Comparison of ENCODE assay signal across 22 cellular contexts in genomic region chr11:71130106-71130505, GRCh38.
"Had no signal": no experiment of that assay in that cellular context is flagged by ENCODE, and none has a peak within 500 bp of the region (broad histone marks: within the 10 kb centered on the region; RNA-seq: fewer than 3 reads in every experiment).

No MANE protein-coding gene starts in this region.

- H3K9me3 ChIP-seq: left ventricle myocardium inferior, pancreas, testis had no signal

- H3K4me1 Mint-ChIP-seq: activated naive CD4-positive, alpha-beta T cell treated with anti-CD3 and anti-CD28 coated beads, Interleukin-2, amount 10 ng/mL, durations not matched to agents 7 days and 5 days; activated naive CD8-positive, alpha-beta T cell treated with anti-CD3 and anti-CD28 coated beads, Interleukin-2, amount 50 U/mL, for 24 hours; T-helper 17 cell had no signal

- DNase-seq: activated CD4-positive, alpha-beta memory T cell treated with anti-CD3 and anti-CD28 coated beads for 36 hours; activated CD4-positive, alpha-beta T cell treated with anti-CD3 and anti-CD28 coated beads for 4 hours; activated CD4-positive, CD25-positive, alpha-beta regulatory T cell; activated effector memory CD4-positive, alpha-beta T cell treated with anti-CD3 and anti-CD28 coated beads, Interleukin-2, amount 50 U/mL, for 16 hours; activated naive CD4-positive, alpha-beta T cell treated with anti-CD3 and anti-CD28 coated beads, Interleukin-2, amount 10 ng/mL, durations not matched to agents 7 days and 5 days; activated naive CD8-positive, alpha-beta T cell treated with anti-CD3 and anti-CD28 coated beads, Interleukin-2, amount 50 U/mL, for 24 hours; erythroblast; foreskin melanocyte; left ventricle myocardium inferior; midbrain; right cardiac atrium; stimulated activated CD4-positive, alpha-beta T cell treated with anti-CD3 and anti-CD28 coated beads, Interleukin-15, amount 100 ng/mL, for 24 hours; stimulated activated CD8-positive, alpha-beta memory T cell treated with anti-CD3 and anti-CD28 coated beads, Interleukin-4, amount 100 ng/mL, for 48 hours; stimulated activated naive B cell treated with anti-CD40 and anti-IgM and Interleukin-4, amounts not matched to agents 10 μg/mL and 1 μg/mL and 100 μg/mL, for 72 hours; SW 1271; T-helper 17 cell; testis; trophoblast cell had no signal

- H3K27ac Mint-ChIP-seq: activated CD4-positive, alpha-beta memory T cell treated with anti-CD3 and anti-CD28 coated beads for 36 hours; activated naive CD4-positive, alpha-beta T cell treated with anti-CD3 and anti-CD28 coated beads, Interleukin-2, amount 10 ng/mL, durations not matched to agents 7 days and 5 days; activated naive CD8-positive, alpha-beta T cell treated with anti-CD3 and anti-CD28 coated beads, Interleukin-2, amount 50 U/mL, for 24 hours; natural killer cell treated with Interleukin-12 subunit alpha and Interleukin-12 subunit beta and Interleukin-15 and Interleukin-18, amount 100 ng/mL, for 72 hours; stimulated activated naive B cell treated with anti-CD40 and anti-IgM and Interleukin-4, amounts not matched to agents 10 μg/mL and 1 μg/mL and 100 μg/mL, for 72 hours; T-helper 17 cell had no signal

- H3K36me3 ChIP-seq: cardiac muscle cell, left ventricle myocardium inferior, pancreas had no signal

- H3K4me3 Mint-ChIP-seq: activated CD4-positive, alpha-beta memory T cell treated with anti-CD3 and anti-CD28 coated beads for 36 hours; activated naive CD4-positive, alpha-beta T cell treated with anti-CD3 and anti-CD28 coated beads, Interleukin-2, amount 10 ng/mL, durations not matched to agents 7 days and 5 days; activated naive CD8-positive, alpha-beta T cell treated with anti-CD3 and anti-CD28 coated beads, Interleukin-2, amount 50 U/mL, for 24 hours; natural killer cell treated with Interleukin-12 subunit alpha and Interleukin-12 subunit beta and Interleukin-15 and Interleukin-18, amount 100 ng/mL, for 72 hours; stimulated activated naive B cell treated with anti-CD40 and anti-IgM and Interleukin-4, amounts not matched to agents 10 μg/mL and 1 μg/mL and 100 μg/mL, for 72 hours; T-helper 17 cell had no signal

- H3K27ac ChIP-seq: cardiac muscle cell, left ventricle myocardium inferior, pancreas, skin epidermis, testis had no signal

- H3K4me1 ChIP-seq: left ventricle myocardium inferior, pancreas, testis had no signal

- H3K36me3 Mint-ChIP-seq: activated CD4-positive, alpha-beta memory T cell treated with anti-CD3 and anti-CD28 coated beads for 36 hours; activated naive CD4-positive, alpha-beta T cell treated with anti-CD3 and anti-CD28 coated beads, Interleukin-2, amount 10 ng/mL, durations not matched to agents 7 days and 5 days; natural killer cell treated with Interleukin-12 subunit alpha and Interleukin-12 subunit beta and Interleukin-15 and Interleukin-18, amount 100 ng/mL, for 72 hours had no signal

- H3K27me3 Mint-ChIP-seq: activated naive CD4-positive, alpha-beta T cell treated with anti-CD3 and anti-CD28 coated beads, Interleukin-2, amount 10 ng/mL, durations not matched to agents 7 days and 5 days; activated naive CD8-positive, alpha-beta T cell treated with anti-CD3 and anti-CD28 coated beads, Interleukin-2, amount 50 U/mL, for 24 hours had no signal

- H3K9me3 Mint-ChIP-seq: activated CD4-positive, alpha-beta memory T cell treated with anti-CD3 and anti-CD28 coated beads for 36 hours; activated naive CD8-positive, alpha-beta T cell treated with anti-CD3 and anti-CD28 coated beads, Interleukin-2, amount 50 U/mL, for 24 hours; natural killer cell treated with Interleukin-12 subunit alpha and Interleukin-12 subunit beta and Interleukin-15 and Interleukin-18, amount 100 ng/mL, for 72 hours had no signal

- H3K4me3 ChIP-seq: cardiac muscle cell, left ventricle myocardium inferior, pancreas, skin epidermis, testis had no signal

- H3K27me3 ChIP-seq: cardiac muscle cell, pancreas, testis had no signal

- ATAC-seq: activated naive CD8-positive, alpha-beta T cell treated with anti-CD3 and anti-CD28 coated beads, Interleukin-2, amount 50 U/mL, for 24 hours; natural killer cell treated with Interleukin-12 subunit alpha and Interleukin-12 subunit beta and Interleukin-15 and Interleukin-18, amount 100 ng/mL, for 72 hours; pancreas; right cardiac atrium; stimulated activated naive B cell treated with anti-CD40 and anti-IgM and Interleukin-4, amounts not matched to agents 10 μg/mL and 1 μg/mL and 100 μg/mL, for 72 hours; T-helper 17 cell had no signal
